29 cellular contexts compared by ENCODE assay signal in genomic region chr3:151015762-151016161, GRCh38. TPM values are rescaled to one million over a fixed set of nuclear protein-coding genes. Genes with fewer than 3 reads are reported as not detected.
DNase-seq lines count a peak whose midpoint lies in the region; ATAC-seq and TF ChIP-seq lines count a peak whose summit lies in the region.
"Had no signal": no experiment of that assay in that cellular context is flagged by ENCODE, and none has a peak within 500 bp of the region (broad histone marks: within the 10 kb centered on the region; RNA-seq: fewer than 3 reads in every experiment).

No MANE protein-coding gene starts in this region.

- H3K79me2 ChIP-seq in smooth muscle cell (ENCODE audit: low read depth), result no peaks in the 10 kb centered on the region

- H3K4me3 ChIP-seq in smooth muscle cell (no peak overlapping the region), upper lobe of left lung (no peak overlapping the region)
- H3K4me3 ChIP-seq: cardiac muscle cell, heart right ventricle, MG63, SK-N-MC, vagina had no signal

- H4K20me1 ChIP-seq in smooth muscle cell (ENCODE audit: low read depth), result no peaks in the 10 kb centered on the region

- no peak for TF ChIP-seq CTCF in smooth muscle cell (IDR thresholded peaks at IDR 0.05; ENCODE audit: borderline replicate concordance, insufficient read depth, poor library complexity, severe bottlenecking)
- no peak for TF ChIP-seq CTCF in foreskin keratinocyte (conservative IDR thresholded peaks at IDR 0.05)
- no peak for TF ChIP-seq CTCF in upper lobe of left lung (IDR thresholded peaks at IDR 0.05)

- H2AFZ ChIP-seq in smooth muscle cell (ENCODE audit: low read depth), result no peak overlapping the region

- H3K4me1 ChIP-seq in smooth muscle cell (ENCODE audit: low read depth) (peaks cover 18% of the 10 kb centered on the region), foreskin keratinocyte (no peaks in the 10 kb centered on the region), upper lobe of left lung (no peaks in the 10 kb centered on the region)
- H3K4me1 ChIP-seq: heart right ventricle, vagina had no signal

- ATAC-seq in foreskin keratinocyte (no peak), upper lobe of left lung (ENCODE audit: low FRiP score in 2 of 2) (no peak)
- ATAC-seq: activated CD8-positive, alpha-beta memory T cell treated with anti-CD3 and anti-CD28 coated beads, Interleukin-2, amount 10 ng/mL, durations not matched to agents 7 days and 5 days; heart right ventricle; left cardiac atrium; stimulated activated memory B cell treated with anti-CD40 and anti-IgM and Interleukin-4, amounts not matched to agents 10 μg/mL and 1 μg/mL and 100 μg/mL, for 72 hours had no signal

- H3K4me2 ChIP-seq in smooth muscle cell, result peak overlapping the region; percentile 23

- no peaks in the 10 kb centered on the region for H3F3A ChIP-seq in smooth muscle cell (ENCODE audit: low read depth)

- H3K36me3 ChIP-seq in smooth muscle cell (ENCODE audit: low read depth) (no peaks in the 10 kb centered on the region), upper lobe of left lung (no peaks in the 10 kb centered on the region)
- H3K36me3 ChIP-seq: cardiac muscle cell, heart right ventricle, MG63, vagina had no signal

- H3K9ac ChIP-seq in smooth muscle cell (ENCODE audit: low read depth), result no peak overlapping the region

- no peak for TF ChIP-seq EP300 in upper lobe of left lung (IDR thresholded peaks at IDR 0.05)

- TF ChIP-seq POLR2A in upper lobe of left lung (IDR thresholded peaks at IDR 0.05), result no peak

- H3K27ac ChIP-seq in smooth muscle cell (ENCODE audit: low read depth) (no peak overlapping the region), foreskin keratinocyte (no peak overlapping the region), upper lobe of left lung (no peak overlapping the region)
- H3K27ac ChIP-seq: cardiac muscle cell, heart right ventricle, SK-N-MC, vagina, VCaP had no signal

- H3K9me3 ChIP-seq in smooth muscle cell (replicated peaks; ENCODE audit: low read depth) (no peaks in the 10 kb centered on the region), upper lobe of left lung (no peaks in the 10 kb centered on the region)
- H3K9me3 ChIP-seq: heart right ventricle, MG63, vagina had no signal

- H3K27me3 ChIP-seq in smooth muscle cell (ENCODE audit: low read depth), result peaks cover 18% of the 10 kb centered on the region
- peaks cover 9% of the 10 kb centered on the region for H3K27me3 ChIP-seq in foreskin keratinocyte
- no peaks in the 10 kb centered on the region for H3K27me3 ChIP-seq in upper lobe of left lung
- H3K27me3 ChIP-seq: cardiac muscle cell, vagina had no signal

- DNase-seq in EL, result peak; percentile 6
- peak; percentile 59 to 73 for DNase-seq in NOMO-1 (lab: John Stamatoyannopoulos, UW; ENCODE audit: unreplicated experiment in 2 of 2)
- peak; percentile 80 for DNase-seq in fibroblast of gingiva (ENCODE audit: low read depth)
- DNase-seq in smooth muscle cell (lab: John Stamatoyannopoulos, UW; ENCODE audit: unreplicated experiment), result no peak
- DNase-seq in NCI-H2171 (lab: John Stamatoyannopoulos, UW), result no peak
- no peak for DNase-seq in foreskin keratinocyte
- DNase-seq in upper lobe of left lung, result no peak
- DNase-seq: activated CD4-positive, alpha-beta T cell treated with anti-CD3 and anti-CD28 coated beads, Interleukin-2, amount 10 ng/mL, durations not matched to agents 7 days and 5 days; activated CD8-positive, alpha-beta memory T cell treated with anti-CD3 and anti-CD28 coated beads, Interleukin-2, amount 10 ng/mL, durations not matched to agents 7 days and 5 days; activated naive CD4-positive, alpha-beta T cell treated with anti-CD3 and anti-CD28 coated beads, Interleukin-2, amount 10 ng/mL, durations not matched to agents 7 days and 5 days; CD8-positive, alpha-beta memory T cell; cortex of kidney; DMS153; GDM1; heart right ventricle; KBM-7; left cardiac atrium; MG63; NCI-H2107; NCI-H524 treated with DMSO at 0.1 percent for 48 hours; RPMI8226; stimulated activated CD4-positive, alpha-beta T cell treated with anti-CD3 and anti-CD28 coated beads, Interleukin-2, amount 100 ng/mL, for 48 hours had no signal

RNA-seq across cellular contexts. Expression of gene CLRN1, which starts 43.2 kb away (rescaled TPM):
- not detected in 2 replicates for total RNA-seq in smooth muscle cell
- not detected in 2 replicates for polyA plus RNA-seq in smooth muscle cell
- not detected in 2 replicates for total RNA-seq in foreskin keratinocyte
- not detected in 2 replicates for polyA plus RNA-seq in foreskin keratinocyte
- not detected for total RNA-seq in upper lobe of left lung
- total RNA-seq: activated CD4-positive, alpha-beta T cell treated with anti-CD3 and anti-CD28 coated beads, Interleukin-2, amount 10 ng/mL, durations not matched to agents 7 days and 5 days; activated CD8-positive, alpha-beta memory T cell treated with anti-CD3 and anti-CD28 coated beads, Interleukin-2, amount 10 ng/mL, durations not matched to agents 7 days and 5 days; cardiac muscle cell; CD8-positive, alpha-beta memory T cell; H4; heart right ventricle; left cardiac atrium; temporal lobe; vagina had no signal
- polyA plus RNA-seq: cardiac muscle cell; CD8-positive, alpha-beta memory T cell; heart right ventricle had no signal

Comparison
In these comparisons a context has a peak if more than half of its experiments do, and no peak if none do; other contexts are left out.
1. DNase-seq: peak in EL (single experiment), NOMO-1 (2 of 2) and fibroblast of gingiva (single experiment); none in smooth muscle cell (single experiment), NCI-H2171 (single experiment), foreskin keratinocyte (0 of 2) and upper lobe of left lung (0 of 2).